ENCODE assay signal across 8 cellular contexts in the genomic region with DNA sequence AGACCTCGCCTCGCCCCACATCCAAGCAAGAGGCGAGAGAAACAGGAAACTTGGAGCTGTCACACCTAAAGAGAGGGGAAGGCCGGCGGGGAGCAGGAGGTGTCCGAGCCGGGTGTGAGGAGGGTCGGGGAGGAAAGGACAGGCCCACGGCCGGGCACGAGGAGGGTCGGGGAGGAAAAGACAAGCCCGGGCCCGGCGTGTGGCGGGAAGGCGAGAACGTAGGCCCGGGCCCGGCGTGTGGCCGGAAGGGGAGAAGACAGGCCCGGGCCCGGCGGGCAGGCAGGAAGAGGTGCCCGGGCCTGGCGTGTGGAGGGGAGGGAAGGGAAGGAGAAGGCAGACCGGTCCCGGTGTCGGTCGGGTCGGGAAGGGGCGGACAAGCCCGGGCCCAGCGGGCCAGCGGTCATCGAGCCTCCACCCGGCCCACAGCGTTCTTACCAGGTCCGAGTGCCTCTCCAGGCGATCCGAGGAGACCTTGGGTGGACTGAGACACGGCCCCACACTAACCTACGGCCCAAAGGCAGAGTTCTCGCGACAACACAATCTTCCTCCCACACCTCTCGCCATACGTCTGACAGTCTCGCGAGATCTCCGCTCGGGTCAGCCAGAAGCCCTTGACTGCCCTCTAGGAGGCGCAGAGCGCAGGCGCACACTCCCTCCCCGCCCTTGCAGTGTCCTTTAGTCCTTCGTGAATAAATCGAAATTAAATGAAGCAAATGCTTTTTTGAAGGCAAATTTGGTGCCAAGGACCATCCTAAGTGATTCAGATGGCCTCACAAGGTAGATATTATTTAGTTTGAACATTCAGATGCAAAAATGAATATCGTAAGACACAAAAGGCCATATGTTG. TPM values are rescaled to one million over a fixed set of nuclear protein-coding genes. Genes with fewer than 3 reads are reported as not detected.
DNase-seq lines count a peak whose midpoint lies in the region; ATAC-seq and TF ChIP-seq lines count a peak whose summit lies in the region.

A gene (minus strand): TSS at position 533 of the 847 bp plus-strand sequence. CDS start 13,943 bp downstream, outside the sequence.

- no peaks in the 10 kb centered on the region for H3K36me3 Mint-ChIP-seq in nephron progenitor cell (ENCODE audit: low read depth)

- H3K4me1 Mint-ChIP-seq in nephron progenitor cell: peaks cover 51% of the 10 kb centered on the region
- H3K4me1 Mint-ChIP-seq in stimulated activated naive CD8-positive, alpha-beta T cell treated with anti-CD3 and anti-CD28 coated beads, Interleukin-15, amount 100 ng/mL, for 72 hours: peaks cover 49% of the 10 kb centered on the region

- peak within 1 kb of the TSS; percentile 96 for H3K4me3 Mint-ChIP-seq in nephron progenitor cell
- H3K4me3 Mint-ChIP-seq in stimulated activated naive CD8-positive, alpha-beta T cell treated with anti-CD3 and anti-CD28 coated beads, Interleukin-15, amount 100 ng/mL, for 72 hours: peak within 1 kb of the TSS; percentile 97 to 99

- no peaks in the 10 kb centered on the region for H3K9me3 Mint-ChIP-seq in nephron progenitor cell
- no peaks in the 10 kb centered on the region for H3K9me3 Mint-ChIP-seq in stimulated activated naive CD8-positive, alpha-beta T cell treated with anti-CD3 and anti-CD28 coated beads, Interleukin-15, amount 100 ng/mL, for 72 hours

- DNase-seq in ELF-1 (ENCODE audit: low read depth, low spot score) (peak; percentile 98), H4 (ENCODE audit: low spot score) (peak; percentile 97), LNCaP clone FGC (ENCODE audit: low read depth) (peak; percentile 96), RWPE2 (ENCODE audit: low spot score) (peak; percentile 96), fibroblast of the aortic adventitia (ENCODE audit: low read depth) (peak; percentile 99), nephron progenitor cell (peak; percentile 95)
- peak; percentile 92 for DNase-seq in activated T-helper 9 cell treated with anti-CD3 and anti-CD28 coated beads, Interleukin-2, amount 50 U/mL, for 16 hours (ENCODE audit: low read depth)
- DNase-seq in stimulated activated naive CD8-positive, alpha-beta T cell treated with anti-CD3 and anti-CD28 coated beads, Interleukin-15, amount 100 ng/mL, for 72 hours: peak; percentile 92 to 97

- H3K27me3 ChIP-seq in RWPE2 (ENCODE audit: insufficient read depth, poor library complexity, severe bottlenecking): no peaks in the 10 kb centered on the region

- no peaks in the 10 kb centered on the region for H3K9me3 ChIP-seq in RWPE2 (ENCODE audit: severe bottlenecking)

- peaks cover 13% of the 10 kb centered on the region for H3K4me1 ChIP-seq in RWPE2 (ENCODE audit: insufficient read depth, poor library complexity, severe bottlenecking)

- H3K27ac ChIP-seq in RWPE2 (ENCODE audit: poor library complexity, severe bottlenecking): peak within 1 kb of the TSS; percentile 66

- peak; percentile 93 for ATAC-seq in RWPE2 (ENCODE audit: low read depth)
- peak; percentile 98 for ATAC-seq in stimulated activated naive CD8-positive, alpha-beta T cell treated with anti-CD3 and anti-CD28 coated beads, Interleukin-15, amount 100 ng/mL, for 72 hours

- H3K27ac Mint-ChIP-seq in nephron progenitor cell: peak within 1 kb of the TSS; percentile 57
- peak within 1 kb of the TSS; percentile 99 to 100 for H3K27ac Mint-ChIP-seq in stimulated activated naive CD8-positive, alpha-beta T cell treated with anti-CD3 and anti-CD28 coated beads, Interleukin-15, amount 100 ng/mL, for 72 hours

- H3K36me3 ChIP-seq in RWPE2 (ENCODE audit: low read depth): peaks cover 10% of the 10 kb centered on the region

- TF ChIP-seq CTCF in LNCaP clone FGC (IDR thresholded peaks at IDR 0.05; ENCODE audit: control insufficient read depth, extremely low read depth, insufficient read depth) (peak; percentile 71), RWPE2 (IDR thresholded peaks at IDR 0.05; ENCODE audit: poor library complexity, severe bottlenecking) (peak; percentile 78), fibroblast of the aortic adventitia (IDR thresholded peaks at IDR 0.05; ENCODE audit: insufficient read depth, low read length) (peak; percentile 84), nephron progenitor cell (IDR thresholded peaks at IDR 0.05) (peak; percentile 52)

- H3K27me3 Mint-ChIP-seq in nephron progenitor cell (ENCODE audit: low read depth, poor library complexity): no peaks in the 10 kb centered on the region
- peaks cover 3% of the 10 kb centered on the region for H3K27me3 Mint-ChIP-seq in stimulated activated naive CD8-positive, alpha-beta T cell treated with anti-CD3 and anti-CD28 coated beads, Interleukin-15, amount 100 ng/mL, for 72 hours

- H3K4me3 ChIP-seq in LNCaP clone FGC (ENCODE audit: low read depth, low read length): peak within 1 kb of the TSS; percentile 82
- H3K4me3 ChIP-seq in RWPE2 (ENCODE audit: severe bottlenecking): peak within 1 kb of the TSS; percentile 58
- peak within 1 kb of the TSS; percentile 91 for H3K4me3 ChIP-seq in fibroblast of the aortic adventitia (ENCODE audit: low read depth, low read length)

RNA-seq across cellular contexts. Expression of the gene that starts here (rescaled TPM):
- 184 and 185 TPM in 2 replicates for total RNA-seq in H4 (2014; rRNA removed; shearing (Covaris generic))
- total RNA-seq in fibroblast of the aortic adventitia (ENCODE audit: low replicate concordance): 187 and 585 TPM in 2 replicates

Comparison
In these comparisons a context has a peak if more than half of its experiments do, and no peak if none do; other contexts are left out.
1. Peak in every context shown above with its lines: DNase-seq, ATAC-seq, H3K4me3 ChIP-seq and H3K27ac ChIP-seq.